Comparison of ENCODE assay signal across 1 cellular context in genomic region chr1:81954388-81955023, GRCh38.
TF ChIP-seq lines count a peak whose summit lies in the region.

No MANE protein-coding gene starts in this region.

TF ChIP-seq in GM12878, 131 proteins besides CTCF, POLR2A, EP300 and RAD21 (continued from another document):
- TF ChIP-seq ZNF687 (IDR thresholded peaks at IDR 0.05), result no peak
- TF ChIP-seq SPI1 (IDR thresholded peaks at IDR 0.05; ENCODE audit: borderline replicate concordance, insufficient read depth, low read depth, low read length), result no peak
- no peak for TF ChIP-seq MTA2 (IDR thresholded peaks at IDR 0.05; ENCODE audit: low read depth)
- no peak for TF ChIP-seq BCL11A (IDR thresholded peaks at IDR 0.05; ENCODE audit: low read depth, low read length)
- no peak for TF ChIP-seq STAT1 (conservative IDR thresholded peaks at IDR 0.05)
- no peak for TF ChIP-seq SKIL (IDR thresholded peaks at IDR 0.05; ENCODE audit: low read depth, poor library complexity, severe bottlenecking)
- no peak for TF ChIP-seq POU2F2 (IDR thresholded peaks at IDR 0.05; ENCODE audit: borderline replicate concordance, low read depth, low read length)
- no peak for TF ChIP-seq BMI1 (IDR thresholded peaks at IDR 0.05; ENCODE audit: borderline replicate concordance)
- TF ChIP-seq SUZ12 (IDR thresholded peaks at IDR 0.05; ENCODE audit: unreplicated experiment), result no peak
- TF ChIP-seq MTA3 (IDR thresholded peaks at IDR 0.05; ENCODE audit: borderline replicate concordance, low read length), result no peak
